Comparison of ENCODE assay signal across 9 cellular contexts in genomic region chr9:1969160-1969559, GRCh38.
"Had no signal": no experiment of that assay in that cellular context is flagged by ENCODE, and none has a peak within 500 bp of the region (broad histone marks: within the 10 kb centered on the region; RNA-seq: fewer than 3 reads in every experiment).

No MANE protein-coding gene starts in this region.

- DNase-seq: IMR-90, KBM-7, KG1 had no signal

- H3K4me3 ChIP-seq: K562 had no signal

- H3K27ac Mint-ChIP-seq: IgD-negative memory B cell had no signal

- H3K4me1 Mint-ChIP-seq: IgD-negative memory B cell had no signal

- FAIRE-seq: HepG2, HTR-8/SVneo, K562 had no signal

- H3K4me3 Mint-ChIP-seq: IgD-negative memory B cell had no signal

- ATAC-seq: HepG2, K562 had no signal

- H3K27ac ChIP-seq: HL-60, KMS-11 had no signal
